In genomic region chr12:8676651-8677050, GRCh38 we compare ENCODE assay signal across 22 cellular contexts. TPM values are rescaled to one million over a fixed set of nuclear protein-coding genes. Genes with fewer than 3 reads are reported as not detected.
"Had no signal": no experiment of that assay in that cellular context is flagged by ENCODE, and none has a peak within 500 bp of the region (broad histone marks: within the 10 kb centered on the region; RNA-seq: fewer than 3 reads in every experiment).

No MANE protein-coding gene starts in this region.

- DNase-seq: activated CD4-positive, alpha-beta T cell treated with anti-CD3 and anti-CD28 coated beads for 48 hours; activated CD4-positive, alpha-beta T cell treated with anti-CD3 and anti-CD28 coated beads, Interleukin-2, amount 50 U/mL, for 4 hours; activated CD4-positive, CD25-positive, alpha-beta regulatory T cell treated with anti-CD3 and anti-CD28 coated beads, Interleukin-2, amount 50 U/mL, for 72 hours; activated CD8-positive, alpha-beta memory T cell treated with anti-CD3 and anti-CD28 coated beads, Interleukin-2, amount 50 U/mL, for 48 hours; activated CD8-positive, alpha-beta T cell treated with anti-CD3 and anti-CD28 coated beads, Interleukin-2, amount 10 ng/mL, durations not matched to agents 7 days and 5 days; activated naive CD4-positive, alpha-beta T cell treated with anti-CD3 and anti-CD28 coated beads, Interleukin-2, amount 50 U/mL, for 16 hours; activated naive CD8-positive, alpha-beta T cell treated with anti-CD3 and anti-CD28 coated beads, Interleukin-2, amount 10 ng/mL, durations not matched to agents 7 days and 5 days; activated T-cell treated with anti-CD3 and anti-CD28 coated beads, Interleukin-2, amount 50 U/mL, for 1 hour; adrenal gland; anterior cingulate cortex; caudate nucleus; MG63; NCI-H1105 treated with DMSO at 0.1 percent for 48 hours; NCI-H1436 treated with DMSO at 0.1 percent for 48 hours; NCI-H187; NCI-H2081; PC-3; SIG-M5; T-helper 17 cell; T-helper 9 cell had no signal

- H3K4me3 ChIP-seq: adrenal gland, MG63 had no signal

- H3K9me3 ChIP-seq: adrenal gland, MG63 had no signal

- H3K4me1 Mint-ChIP-seq: activated naive CD8-positive, alpha-beta T cell treated with anti-CD3 and anti-CD28 coated beads, Interleukin-2, amount 10 ng/mL, durations not matched to agents 7 days and 5 days had no signal

- H3K9me3 Mint-ChIP-seq: activated naive CD8-positive, alpha-beta T cell treated with anti-CD3 and anti-CD28 coated beads, Interleukin-2, amount 10 ng/mL, durations not matched to agents 7 days and 5 days had no signal

- H3K27me3 ChIP-seq: adrenal gland, MG63 had no signal

- H3K9ac ChIP-seq: KMS-11 had no signal

- H3K36me3 ChIP-seq: adrenal gland, MG63 had no signal

- H3K36me3 Mint-ChIP-seq: activated naive CD8-positive, alpha-beta T cell treated with anti-CD3 and anti-CD28 coated beads, Interleukin-2, amount 10 ng/mL, durations not matched to agents 7 days and 5 days; WTC11 had no signal

- H3K27ac ChIP-seq: adrenal gland, KMS-11 had no signal

- H3K4me1 ChIP-seq: adrenal gland had no signal

- H3K27ac Mint-ChIP-seq: activated CD8-positive, alpha-beta T cell treated with anti-CD3 and anti-CD28 coated beads, Interleukin-2, amount 10 ng/mL, durations not matched to agents 7 days and 5 days; activated naive CD8-positive, alpha-beta T cell treated with anti-CD3 and anti-CD28 coated beads, Interleukin-2, amount 10 ng/mL, durations not matched to agents 7 days and 5 days; T-helper 17 cell; WTC11 had no signal

- H3K4me3 Mint-ChIP-seq: activated CD8-positive, alpha-beta T cell treated with anti-CD3 and anti-CD28 coated beads, Interleukin-2, amount 10 ng/mL, durations not matched to agents 7 days and 5 days; activated naive CD8-positive, alpha-beta T cell treated with anti-CD3 and anti-CD28 coated beads, Interleukin-2, amount 10 ng/mL, durations not matched to agents 7 days and 5 days; T-helper 17 cell; WTC11 had no signal

RNA-seq across cellular contexts. Expression of gene MFAP5, which starts 14.0 kb away (rescaled TPM):
- total RNA-seq: activated CD8-positive, alpha-beta T cell treated with anti-CD3 and anti-CD28 coated beads, Interleukin-2, amount 10 ng/mL, durations not matched to agents 7 days and 5 days; activated naive CD8-positive, alpha-beta T cell treated with anti-CD3 and anti-CD28 coated beads, Interleukin-2, amount 10 ng/mL, durations not matched to agents 7 days and 5 days; PC-3; T-helper 17 cell had no signal
